Comparison of ENCODE assay signal across 17 cellular contexts in genomic region chr19:15112385-15112784, GRCh38. TPM values are rescaled to one million over a fixed set of nuclear protein-coding genes. Genes with fewer than 3 reads are reported as not detected.
DNase-seq lines count a peak whose midpoint lies in the region; ATAC-seq and TF ChIP-seq lines count a peak whose summit lies in the region.
"Had no signal": no experiment of that assay in that cellular context is flagged by ENCODE, and none has a peak within 500 bp of the region (broad histone marks: within the 10 kb centered on the region; RNA-seq: fewer than 3 reads in every experiment).

No MANE protein-coding gene starts in this region.

- no peak for TF ChIP-seq CTCF in mucosa of descending colon (IDR thresholded peaks at IDR 0.05)

- H3K9me3 ChIP-seq in mucosa of descending colon (no peaks in the 10 kb centered on the region), right cardiac atrium (ENCODE audit: control insufficient read depth, low read length) (no peaks in the 10 kb centered on the region)
- H3K9me3 ChIP-seq: Caco-2, MG63, right atrium auricular region had no signal

- peak; percentile 61 for ATAC-seq in mucosa of descending colon
- no peak for ATAC-seq in right cardiac atrium

- in situ Hi-C loops in T47D (cut with HindIII; ENCODE audit: low pct_unique_long_range_greater_than_20kb, low sequenced_read_pairs), result no loop called here

- DNase-seq in ELR (ENCODE audit: low read depth) (peak; percentile 30), HT-29 (ENCODE audit: low spot score) (peak; percentile 21), T47D (ENCODE audit: low read depth in 1 of 2, low spot score in 1 of 2) (peak; percentile 82 to 87), mucosa of descending colon (no peak), right cardiac atrium (no peak), dedifferentiated amniotic fluid mesenchymal stem cell (ENCODE audit: extremely low spot score) (no peak), NCI-H1417 treated with DMSO at 0.1 percent for 48 hours (lab: John Stamatoyannopoulos, UW) (no peak)
- DNase-seq: activated CD4-positive, alpha-beta T cell treated with anti-CD3 and anti-CD28 coated beads, Interleukin-2, amount 50 U/mL, for 1 hour; Caco-2; effector memory CD4-positive, alpha-beta T cell; kidney glomerular epithelial cell; MG63; naive B cell; T-helper 1 cell had no signal

- 94% methylated on average over 11 of the region's 11 CpGs for WGBS in right cardiac atrium

- intact Hi-C loops in mucosa of descending colon (cut with DNase I, micrococcal nuclease) (no loop called here), right cardiac atrium (cut with DNase I) (no loop called here)

- peaks cover 6% of the 10 kb centered on the region for H3K36me3 ChIP-seq in mucosa of descending colon (ENCODE audit: low read depth)

- H3K27ac ChIP-seq in right cardiac atrium (ENCODE audit: low read length), result no peak overlapping the region
- H3K27ac ChIP-seq: HL-60, right atrium auricular region had no signal

- H3K27me3 ChIP-seq in right cardiac atrium (ENCODE audit: control insufficient read depth, insufficient read depth), result no peaks in the 10 kb centered on the region
- H3K27me3 ChIP-seq: MG63, right atrium auricular region had no signal

- no peaks in the 10 kb centered on the region for H3K4me1 ChIP-seq in mucosa of descending colon (ENCODE audit: low read depth)
- H3K4me1 ChIP-seq in right cardiac atrium (ENCODE audit: control insufficient read depth, insufficient read depth, low read length), result peaks cover 6% of the 10 kb centered on the region

- H3K4me3 ChIP-seq in mucosa of descending colon (no peak overlapping the region), right cardiac atrium (ENCODE audit: low read length) (no peak overlapping the region)
- H3K4me3 ChIP-seq: MG63, right atrium auricular region had no signal

RNA-seq across cellular contexts. Expression of gene SYDE1, which starts 5.2 kb away (rescaled TPM):
- 0.03 TPM in 1 of 2 replicates, not detected in the other for total RNA-seq in HT-29 (2014; rRNA removed; shearing (Covaris generic))
- 10 to 100 TPM in 1 of 3 donors, 1 to 10 TPM in 2; 3.8 to 32.5 (median 4.1) TPM for total RNA-seq in mucosa of descending colon
- 10 to 100 TPM; 15.2 to 20.9 (median 16.5) TPM for total RNA-seq in right cardiac atrium
- 11.3 TPM for polyA plus RNA-seq in right cardiac atrium

RNA-seq across cellular contexts. Expression of gene OR1I1, which starts 30.4 kb away (rescaled TPM):
- total RNA-seq in HT-29 (2014; rRNA removed; shearing (Covaris generic)), result not detected in 2 replicates
- total RNA-seq in mucosa of descending colon (not detected), right cardiac atrium (not detected)
- polyA plus RNA-seq in right cardiac atrium, result not detected
- total RNA-seq: activated T-helper 2 cell treated with anti-CD3 and anti-CD28 coated beads, Interferon-gamma antibody, Interleukin-2, Interleukin-4, amounts not matched to agents 10 μg/mL and 5 μg/mL and 100 μg/mL, durations not matched to agents 14 hours and 24 hours and 36 hours; Caco-2; right atrium auricular region had no signal

Comparison
In these comparisons a context has a peak if more than half of its experiments do, and no peak if none do; other contexts are left out.
1. DNase-seq: peak in ELR (single experiment), HT-29 (single experiment) and T47D (2 of 2); none in mucosa of descending colon (0 of 3), right cardiac atrium (0 of 3), dedifferentiated amniotic fluid mesenchymal stem cell (single experiment) and NCI-H1417 treated with DMSO at 0.1 percent for 48 hours (single experiment).